In genomic region chr19:2491130-2491801, GRCh38 we compare ENCODE assay signal across 2 cellular contexts.
A peak's percentile ranks its signal among the peaks of the same experiment; 100 is the strongest.
TF ChIP-seq lines count a peak whose summit lies in the region.

No MANE protein-coding gene starts in this region.

TF ChIP-seq in IMR-90, 13 proteins besides CTCF, POLR2A, EP300 and RAD21 (continued from another document):
- TF ChIP-seq NFE2L2 (IDR thresholded peaks at IDR 0.05; ENCODE audit: low read depth, low read length) = no peak
- peak; percentile 100 for TF ChIP-seq MAFK (IDR thresholded peaks at IDR 0.05; ENCODE audit: low read depth, low read length)
- TF ChIP-seq MXI1 (IDR thresholded peaks at IDR 0.05; ENCODE audit: borderline replicate concordance, low read depth, low read length) = no peak
- TF ChIP-seq CEBPB (IDR thresholded peaks at IDR 0.05; ENCODE audit: low read depth, low read length) = no peak
- no peak for TF ChIP-seq RFX5 (IDR thresholded peaks at IDR 0.05; ENCODE audit: low read depth, low read length)
- no peak for TF ChIP-seq ELK1 (IDR thresholded peaks at IDR 0.05; ENCODE audit: borderline replicate concordance, low read depth, low read length)
- no peak for TF ChIP-seq CHD1 (IDR thresholded peaks at IDR 0.05; ENCODE audit: low read depth, low read length)
- peak; percentile 55 for TF ChIP-seq FOS (IDR thresholded peaks at IDR 0.05; ENCODE audit: low read depth, low read length)
- TF ChIP-seq USF2 (IDR thresholded peaks at IDR 0.05; ENCODE audit: low read depth, low read length) = no peak
- TF ChIP-seq MAZ (IDR thresholded peaks at IDR 0.05; ENCODE audit: borderline replicate concordance, low read depth, low read length) = no peak

TF ChIP-seq in SK-N-SH, 30 proteins besides CTCF, POLR2A, EP300 and RAD21 (continued from another document):
- TF ChIP-seq REST (IDR thresholded peaks at IDR 0.05; ENCODE audit: low read depth, low read length) (no peak), NFIC (IDR thresholded peaks at IDR 0.05; ENCODE audit: borderline replicate concordance) (peak; percentile 41), RXRA (IDR thresholded peaks at IDR 0.05; ENCODE audit: borderline replicate concordance, low read depth) (no peak; the same call in 1 of the 2 replicates), CHD2 (IDR thresholded peaks at IDR 0.05; ENCODE audit: low read length, partially characterized antibody) (no peak), RFX5 (IDR thresholded peaks at IDR 0.05; ENCODE audit: low read length) (no peak), FOXM1 (IDR thresholded peaks at IDR 0.05; ENCODE audit: low read depth) (no peak), TCF12 (IDR thresholded peaks at IDR 0.05) (peak; percentile 89), GATA2 (CRISPR knock-in tag; IDR thresholded peaks at IDR 0.05) (no peak), MEF2A (IDR thresholded peaks at IDR 0.05; ENCODE audit: borderline replicate concordance, low read depth) (no peak), YY1 (IDR thresholded peaks at IDR 0.05; ENCODE audit: low read depth) (no peak), EZH2phosphoT487 (IDR thresholded peaks at IDR 0.05; ENCODE audit: borderline replicate concordance, low read depth) (no peak), PBX3 (IDR thresholded peaks at IDR 0.05) (peak; percentile 88), TEAD4 (IDR thresholded peaks at IDR 0.05; ENCODE audit: borderline replicate concordance, insufficient read depth) (peak; percentile 87; the same call in 1 of the 2 replicates), GABPA (IDR thresholded peaks at IDR 0.05; ENCODE audit: low read depth) (no peak), SMC3 (IDR thresholded peaks at IDR 0.05; ENCODE audit: low read depth, low read length) (no peak), ELF1 (IDR thresholded peaks at IDR 0.05) (no peak), POLR2AphosphoS5 (IDR thresholded peaks at IDR 0.05; ENCODE audit: low read depth, low read length) (peak; percentile 19; the same call in 1 of the 2 replicates), SIN3A (IDR thresholded peaks at IDR 0.05; ENCODE audit: borderline replicate concordance, low read depth, low read length) (no peak), NRF1 (IDR thresholded peaks at IDR 0.05; ENCODE audit: low read depth, low read length) (no peak), RCOR1 (IDR thresholded peaks at IDR 0.05; ENCODE audit: low read length) (no peak), USF2 (IDR thresholded peaks at IDR 0.05; ENCODE audit: borderline replicate concordance, low read depth, low read length) (no peak), FOXJ3 (CRISPR knock-in tag; IDR thresholded peaks at IDR 0.05) (no peak), JUND (IDR thresholded peaks at IDR 0.05) (no peak; the same call in 1 of the 2 replicates)
- TF ChIP-seq, protein P1, sequence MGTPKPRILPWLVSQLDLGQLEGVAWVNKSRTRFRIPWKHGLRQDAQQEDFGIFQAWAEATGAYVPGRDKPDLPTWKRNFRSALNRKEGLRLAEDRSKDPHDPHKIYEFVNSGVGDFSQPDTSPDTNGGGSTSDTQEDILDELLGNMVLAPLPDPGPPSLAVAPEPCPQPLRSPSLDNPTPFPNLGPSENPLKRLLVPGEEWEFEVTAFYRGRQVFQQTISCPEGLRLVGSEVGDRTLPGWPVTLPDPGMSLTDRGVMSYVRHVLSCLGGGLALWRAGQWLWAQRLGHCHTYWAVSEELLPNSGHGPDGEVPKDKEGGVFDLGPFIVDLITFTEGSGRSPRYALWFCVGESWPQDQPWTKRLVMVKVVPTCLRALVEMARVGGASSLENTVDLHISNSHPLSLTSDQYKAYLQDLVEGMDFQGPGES (IDR thresholded peaks at IDR 0.05; ENCODE audit: low read depth, low read length) = no peak
- TF ChIP-seq, protein P2, sequence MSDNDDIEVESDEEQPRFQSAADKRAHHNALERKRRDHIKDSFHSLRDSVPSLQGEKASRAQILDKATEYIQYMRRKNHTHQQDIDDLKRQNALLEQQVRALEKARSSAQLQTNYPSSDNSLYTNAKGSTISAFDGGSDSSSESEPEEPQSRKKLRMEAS (IDR thresholded peaks at IDR 0.05; ENCODE audit: low read depth) = peak; percentile 59; the same call in 1 of the 2 replicates
- TF ChIP-seq, protein P3, sequence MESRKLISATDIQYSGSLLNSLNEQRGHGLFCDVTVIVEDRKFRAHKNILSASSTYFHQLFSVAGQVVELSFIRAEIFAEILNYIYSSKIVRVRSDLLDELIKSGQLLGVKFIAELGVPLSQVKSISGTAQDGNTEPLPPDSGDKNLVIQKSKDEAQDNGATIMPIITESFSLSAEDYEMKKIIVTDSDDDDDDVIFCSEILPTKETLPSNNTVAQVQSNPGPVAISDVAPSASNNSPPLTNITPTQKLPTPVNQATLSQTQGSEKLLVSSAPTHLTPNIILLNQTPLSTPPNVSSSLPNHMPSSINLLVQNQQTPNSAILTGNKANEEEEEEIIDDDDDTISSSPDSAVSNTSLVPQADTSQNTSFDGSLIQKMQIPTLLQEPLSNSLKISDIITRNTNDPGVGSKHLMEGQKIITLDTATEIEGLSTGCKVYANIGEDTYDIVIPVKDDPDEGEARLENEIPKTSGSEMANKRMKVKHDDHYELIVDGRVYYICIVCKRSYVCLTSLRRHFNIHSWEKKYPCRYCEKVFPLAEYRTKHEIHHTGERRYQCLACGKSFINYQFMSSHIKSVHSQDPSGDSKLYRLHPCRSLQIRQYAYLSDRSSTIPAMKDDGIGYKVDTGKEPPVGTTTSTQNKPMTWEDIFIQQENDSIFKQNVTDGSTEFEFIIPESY (IDR thresholded peaks at IDR 0.05; ENCODE audit: borderline replicate concordance, low read depth) = 0 out of 2 replicates have a peak, but pooled peaks have one; percentile 52
- TF ChIP-seq, protein P4, sequence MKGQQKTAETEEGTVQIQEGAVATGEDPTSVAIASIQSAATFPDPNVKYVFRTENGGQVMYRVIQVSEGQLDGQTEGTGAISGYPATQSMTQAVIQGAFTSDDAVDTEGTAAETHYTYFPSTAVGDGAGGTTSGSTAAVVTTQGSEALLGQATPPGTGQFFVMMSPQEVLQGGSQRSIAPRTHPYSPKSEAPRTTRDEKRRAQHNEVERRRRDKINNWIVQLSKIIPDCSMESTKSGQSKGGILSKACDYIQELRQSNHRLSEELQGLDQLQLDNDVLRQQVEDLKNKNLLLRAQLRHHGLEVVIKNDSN (IDR thresholded peaks at IDR 0.05; ENCODE audit: borderline replicate concordance, low read depth) = 0 out of 2 replicates have a peak, but pooled peaks have one; percentile 24
